Comparison of ENCODE assay signal across 8 cellular contexts in genomic region chr20:54219751-54220426, GRCh38. TPM values are rescaled to one million over a fixed set of nuclear protein-coding genes. Genes with fewer than 3 reads are reported as not detected.
DNase-seq lines count a peak whose midpoint lies in the region; ATAC-seq, FAIRE-seq and TF ChIP-seq lines count a peak whose summit lies in the region.

No MANE protein-coding gene starts in this region.

- H3K9me3 ChIP-seq in right atrium auricular region (no peaks in the 10 kb centered on the region), PC-3 (ENCODE audit: low read length) (no peaks in the 10 kb centered on the region)

- BruUV-seq in PC-3 (replicated peaks; lab: Mats Ljungman, UMichigan) = no TSS peak

- H3K36me3 ChIP-seq in right atrium auricular region (no peaks in the 10 kb centered on the region), PC-3 (ENCODE audit: low read depth, low read length) (peaks cover 17% of the 10 kb centered on the region; the same call in 1 of the 2 replicates)

- no peaks in the 10 kb centered on the region for H3K79me2 ChIP-seq in PC-3 (ENCODE audit: low read length)

- DNase-seq in right atrium auricular region (ENCODE audit: low spot score) = no peak
- DNase-seq in Right ventricle myocardium superior = no peak
- DNase-seq in PC-3 = peak; percentile 83
- peak; percentile 51 for DNase-seq in fibroblast of the conjunctiva (ENCODE audit: low read depth)
- DNase-seq in urothelium cell line (ENCODE audit: low spot score) = peak; percentile 58
- DNase-seq in activated CD4-positive, alpha-beta memory T cell treated with anti-CD3 and anti-CD28 coated beads for 36 hours = no peak
- no peak for DNase-seq in stimulated activated naive CD8-positive, alpha-beta T cell treated with anti-CD3 and anti-CD28 coated beads, Interleukin-15, Interleukin-2, amounts not matched to agents 100 U/mL and 50 U/mL, for 24 hours
- no peak for DNase-seq in germinal center (ENCODE audit: low spot score)

- H3K36me3 Mint-ChIP-seq in activated CD4-positive, alpha-beta memory T cell treated with anti-CD3 and anti-CD28 coated beads for 36 hours = peaks cover 13% of the 10 kb centered on the region

- H3K27ac ChIP-seq in right atrium auricular region = no peak overlapping the region
- H3K27ac ChIP-seq in PC-3 (ENCODE audit: low read length) = no peak overlapping the region

- H3K4me3 ChIP-seq in right atrium auricular region (no peak overlapping the region), PC-3 (ENCODE audit: low read length) (no peak overlapping the region)

- H3K9ac ChIP-seq in PC-3 (ENCODE audit: low read length) = no peak overlapping the region

- no peaks in the 10 kb centered on the region for H4K20me1 ChIP-seq in PC-3 (ENCODE audit: low read length)

- intact Hi-C loops in Right ventricle myocardium superior (cut with DNase I) = no loop called here
- intact Hi-C loops in PC-3 (cut with micrococcal nuclease) = loop anchor here (1.0 kb wide), 1 partner anchor 427 kb away; no protein-coding TSS in a partner anchor
- intact Hi-C loops in activated CD4-positive, alpha-beta memory T cell treated with anti-CD3 and anti-CD28 coated beads for 36 hours (cut with micrococcal nuclease) = loop anchor here (2.0 kb wide), 1 partner anchor 427 kb away; no protein-coding TSS in a partner anchor

- H3K4me3 Mint-ChIP-seq in activated CD4-positive, alpha-beta memory T cell treated with anti-CD3 and anti-CD28 coated beads for 36 hours = no peak overlapping the region

- ATAC-seq in Right ventricle myocardium superior (ENCODE audit: poor library complexity) (no peak), PC-3 (peak; percentile 49; the same call in 1 of the 2 replicates)
- no peak for ATAC-seq in stimulated activated naive CD8-positive, alpha-beta T cell treated with anti-CD3 and anti-CD28 coated beads, Interleukin-15, Interleukin-2, amounts not matched to agents 100 U/mL and 50 U/mL, for 24 hours

- H3K27me3 Mint-ChIP-seq in activated CD4-positive, alpha-beta memory T cell treated with anti-CD3 and anti-CD28 coated beads for 36 hours = no peaks in the 10 kb centered on the region

- no peaks in the 10 kb centered on the region for H3F3A ChIP-seq in PC-3 (ENCODE audit: low read length, unreplicated experiment)

- H3K4me1 ChIP-seq in right atrium auricular region (peaks cover 0 to 9% of the 10 kb centered on the region in 2 donors), PC-3 (ENCODE audit: insufficient read depth, low read length) (no peaks in the 10 kb centered on the region)

- no peak for FAIRE-seq in urothelium cell line (lab: Jason Lieb, UNC)

- no peaks in the 10 kb centered on the region for H3K9me3 Mint-ChIP-seq in activated CD4-positive, alpha-beta memory T cell treated with anti-CD3 and anti-CD28 coated beads for 36 hours

- peaks cover 24% of the 10 kb centered on the region for H3K4me1 Mint-ChIP-seq in activated CD4-positive, alpha-beta memory T cell treated with anti-CD3 and anti-CD28 coated beads for 36 hours (ENCODE audit: low read depth)

- H3K27me3 ChIP-seq in right atrium auricular region = no peaks in the 10 kb centered on the region
- no peaks in the 10 kb centered on the region for H3K27me3 ChIP-seq in PC-3 (ENCODE audit: low read length)

- POLR2A ChIA-PET in PC-3 (lab: Charles Lee; ENCODE audit: unreplicated experiment) = no interaction called here
- POLR2A ChIA-PET in activated CD4-positive, alpha-beta memory T cell treated with anti-CD3 and anti-CD28 coated beads for 36 hours (lab: Charles Lee) = no interaction called here

- CTCF ChIA-PET in PC-3 (lab: Charles Lee) = no interaction called here
- CTCF ChIA-PET in activated CD4-positive, alpha-beta memory T cell treated with anti-CD3 and anti-CD28 coated beads for 36 hours (lab: Charles Lee) = interaction anchor here (0.6 to 2.6 kb wide), 7 partner anchors 9 to 428 kb away, joined by 3 to 18 read pairs (median 3); partner anchors contain the start of gene PFDN4

- H3K4me2 ChIP-seq in PC-3 (ENCODE audit: low read length) = no peak overlapping the region

- no peaks in the 10 kb centered on the region for H3K9me2 ChIP-seq in PC-3 (replicated peaks; ENCODE audit: low read length)

- TF ChIP-seq CTCF in right atrium auricular region (IDR thresholded peaks at IDR 0.05) (peak; percentile 18 to 63), PC-3 (conservative IDR thresholded peaks at IDR 0.05; ENCODE audit: low read depth, low read length) (peak; percentile 87)

- H2AFZ ChIP-seq in PC-3 (ENCODE audit: low read length) = no peak overlapping the region

- no peak overlapping the region for H3K27ac Mint-ChIP-seq in activated CD4-positive, alpha-beta memory T cell treated with anti-CD3 and anti-CD28 coated beads for 36 hours

RNA-seq across cellular contexts. Expression of gene PFDN4, which starts 12.0 kb away (rescaled TPM):
- total RNA-seq in right atrium auricular region (100 to 1,000 TPM in 1 of 2 donors, 10 to 100 TPM in 1; 48.2 to 101 TPM), Right ventricle myocardium superior (26.8 TPM), PC-3 (2014; rRNA removed) (100 and 122 TPM in 2 replicates)
- 10 to 100 TPM; 38.4 to 40.3 TPM for total RNA-seq in activated CD4-positive, alpha-beta memory T cell treated with anti-CD3 and anti-CD28 coated beads for 36 hours

RNA-seq across cellular contexts. Expression of gene CYP24A1, which starts 46.1 kb away (rescaled TPM):
- total RNA-seq in right atrium auricular region (under 1 TPM in 1 of 2 donors, not detected in 1; 0.24 TPM), Right ventricle myocardium superior (not detected), PC-3 (2014; rRNA removed) (0.81 and 1.2 TPM in 2 replicates)
- under 1 TPM; 0.57 to 0.92 TPM for total RNA-seq in activated CD4-positive, alpha-beta memory T cell treated with anti-CD3 and anti-CD28 coated beads for 36 hours

Comparison
In these comparisons a context has a peak if more than half of its experiments do, and no peak if none do; other contexts are left out.
1. DNase-seq: peak in PC-3 (single experiment), fibroblast of the conjunctiva (single experiment) and urothelium cell line (single experiment); none in right atrium auricular region (single experiment), Right ventricle myocardium superior (single experiment), activated CD4-positive, alpha-beta memory T cell treated with anti-CD3 and anti-CD28 coated beads for 36 hours (single experiment), stimulated activated naive CD8-positive, alpha-beta T cell treated with anti-CD3 and anti-CD28 coated beads, Interleukin-15, Interleukin-2, amounts not matched to agents 100 U/mL and 50 U/mL, for 24 hours (single experiment) and germinal center (single experiment).